In genomic region chr5:115309751-115310370, GRCh38 we compare ENCODE assay signal across 8 cellular contexts. TPM values are rescaled to one million over a fixed set of nuclear protein-coding genes. Genes with fewer than 3 reads are reported as not detected.
DNase-seq lines count a peak whose midpoint lies in the region; ATAC-seq and TF ChIP-seq lines count a peak whose summit lies in the region.

No MANE protein-coding gene starts in this region.

- no peak overlapping the region for H3K27ac ChIP-seq in prostate gland

- H3K4me1 ChIP-seq in prostate gland (replicated peaks) = no peaks in the 10 kb centered on the region

- no peaks in the 10 kb centered on the region for H3K36me3 ChIP-seq in prostate gland

- intact Hi-C loops in prostate gland (cut with DNase I) = loop anchor here (5.0 to 10.0 kb wide), 2 partner anchors 277 to 525 kb away; no protein-coding TSS in a partner anchor

- no peaks in the 10 kb centered on the region for H3K9me3 ChIP-seq in prostate gland

- ATAC-seq in HG03354 (IDR thresholded peaks at IDR 0.05; ENCODE audit: poor library complexity, severe bottlenecking, unreplicated experiment) = peak; percentile 63
- no peak for ATAC-seq in GM19455 (IDR thresholded peaks at IDR 0.05; ENCODE audit: unreplicated experiment)

- no peaks in the 10 kb centered on the region for H3K27me3 ChIP-seq in prostate gland (replicated peaks; ENCODE audit: insufficient read depth)

- H3K4me3 ChIP-seq in fibroblast of pulmonary artery (replicated peaks; ENCODE audit: low read depth, low read length) (no peak overlapping the region), prostate gland (no peak overlapping the region)

- TF ChIP-seq CTCF in fibroblast of pulmonary artery (IDR thresholded peaks at IDR 0.05; ENCODE audit: low read length, missing control alignments) (peak; percentile 58), prostate gland (IDR thresholded peaks at IDR 0.05) (peak in 3 of 4 experiments; percentile 65 to 79 (median 79))

- no peak for TF ChIP-seq POLR2A in prostate gland (IDR thresholded peaks at IDR 0.05)

- WGBS in prostate gland = 2% methylated on average over 1 of the region's 1 CpG

- DNase-seq in EL = peak; percentile 67
- peak; percentile 27 for DNase-seq in SHP77 treated with DMSO at 0.1 percent for 48 hours (lab: John Stamatoyannopoulos, UW)
- DNase-seq in fibroblast of pulmonary artery (ENCODE audit: low read depth) = peak; percentile 73
- DNase-seq in prostate gland (ENCODE audit: low spot score) = no peak
- DNase-seq in 8988T = no peak
- no peak for DNase-seq in stimulated activated CD4-positive, alpha-beta T cell treated with anti-CD3 and anti-CD28 coated beads, Interleukin-12 subunit alpha, Interleukin-12 subunit beta, amount 100 ng/mL, for 4 hours

RNA-seq across cellular contexts. Expression of gene CCDC112, which starts 13.4 kb away (rescaled TPM):
- total RNA-seq in prostate gland = 10 to 100 TPM in 1 of 2 donors, 1 to 10 TPM in 1; 9.4 to 12.9 TPM

RNA-seq across cellular contexts. Expression of gene PGGT1B, which starts 47.2 kb away (rescaled TPM):
- 10 to 100 TPM in 1 of 2 donors, 1 to 10 TPM in 1; 9.1 to 15.3 TPM for total RNA-seq in prostate gland

Comparison
In these comparisons a context has a peak if more than half of its experiments do, and no peak if none do; other contexts are left out.
1. DNase-seq: peak in EL (single experiment), SHP77 treated with DMSO at 0.1 percent for 48 hours (single experiment) and fibroblast of pulmonary artery (single experiment); none in prostate gland (single experiment), 8988T (single experiment) and stimulated activated CD4-positive, alpha-beta T cell treated with anti-CD3 and anti-CD28 coated beads, Interleukin-12 subunit alpha, Interleukin-12 subunit beta, amount 100 ng/mL, for 4 hours (single experiment).